Comparison of ENCODE assay signal across 8 cellular contexts in genomic region chr19:52335768-52336116, GRCh38. TPM values are rescaled to one million over a fixed set of nuclear protein-coding genes. Genes with fewer than 3 reads are reported as not detected.
A peak's percentile ranks its signal among the peaks of the same experiment; 100 is the strongest.
DNase-seq lines count a peak whose midpoint lies in the region; ATAC-seq and TF ChIP-seq lines count a peak whose summit lies in the region.

No MANE protein-coding gene starts in this region.

- no peaks in the 10 kb centered on the region for H3K27me3 Mint-ChIP-seq in activated CD4-positive, alpha-beta memory T cell treated with anti-CD3 and anti-CD28 coated beads, Interleukin-2, amount 10 ng/mL, durations not matched to agents 7 days and 5 days

- DNase-seq in activated CD4-positive, alpha-beta memory T cell treated with anti-CD3 and anti-CD28 coated beads, Interleukin-2, amount 10 ng/mL, durations not matched to agents 7 days and 5 days: no peak
- DNase-seq in hepatocyte (ENCODE audit: low spot score): no peak
- DNase-seq in stimulated activated effector memory CD8-positive, alpha-beta T cell treated with anti-CD3 and anti-CD28 coated beads, Interleukin-12 subunit alpha, Interleukin-12 subunit beta, amount 100 ng/mL, for 72 hours (ENCODE audit: low spot score in 2 of 2): no peak
- DNase-seq in NCI-H1105 (lab: John Stamatoyannopoulos, UW): no peak
- no peak for DNase-seq in NCI-H1694 (lab: John Stamatoyannopoulos, UW)

- peak overlapping the region; percentile 58 for H3K4me3 ChIP-seq in hepatocyte

- 62% methylated on average over 9 of the region's 9 CpGs for WGBS in hepatocyte (ENCODE audit: low lambda C conversion rate, missing lambda C conversion rate)

- no peaks in the 10 kb centered on the region for H3K36me3 ChIP-seq in hepatocyte (replicated peaks; ENCODE audit: insufficient read depth, low read depth)

- H3K9me2 ChIP-seq in hepatocyte (replicated peaks; ENCODE audit: insufficient read depth): no peaks in the 10 kb centered on the region

- peaks cover 16% of the 10 kb centered on the region for H3K9me3 ChIP-seq in hepatocyte (ENCODE audit: low read depth)

- H3K36me3 Mint-ChIP-seq in activated CD4-positive, alpha-beta memory T cell treated with anti-CD3 and anti-CD28 coated beads, Interleukin-2, amount 10 ng/mL, durations not matched to agents 7 days and 5 days (ENCODE audit: low read depth): peaks cover 43% of the 10 kb centered on the region
- H3K36me3 Mint-ChIP-seq in stimulated activated effector memory CD8-positive, alpha-beta T cell treated with anti-CD3 and anti-CD28 coated beads, Interleukin-12 subunit alpha, Interleukin-12 subunit beta, amount 100 ng/mL, for 72 hours: peaks cover 9% of the 10 kb centered on the region

- CTCF ChIA-PET in activated CD4-positive, alpha-beta memory T cell treated with anti-CD3 and anti-CD28 coated beads, Interleukin-2, amount 10 ng/mL, durations not matched to agents 7 days and 5 days (lab: Charles Lee): no interaction called here

- peak overlapping the region; percentile 86 for H3K4me2 ChIP-seq in hepatocyte

- peak overlapping the region; percentile 94 for H3K27ac ChIP-seq in hepatocyte

- peak; percentile 12 for ATAC-seq in GM21786 (IDR thresholded peaks at IDR 0.05; ENCODE audit: unreplicated experiment)
- ATAC-seq in stimulated activated effector memory CD8-positive, alpha-beta T cell treated with anti-CD3 and anti-CD28 coated beads, Interleukin-12 subunit alpha, Interleukin-12 subunit beta, amount 100 ng/mL, for 72 hours: peak; percentile 48
- no peak for ATAC-seq in GM19455 (IDR thresholded peaks at IDR 0.05; ENCODE audit: unreplicated experiment)
- ATAC-seq in GM21381 (IDR thresholded peaks at IDR 0.05; ENCODE audit: unreplicated experiment): no peak

- H3K4me1 ChIP-seq in hepatocyte (ENCODE audit: insufficient read depth): peaks cover 8% of the 10 kb centered on the region

- H3K4me1 Mint-ChIP-seq in activated CD4-positive, alpha-beta memory T cell treated with anti-CD3 and anti-CD28 coated beads, Interleukin-2, amount 10 ng/mL, durations not matched to agents 7 days and 5 days: peaks cover 15% of the 10 kb centered on the region
- peaks cover 11% of the 10 kb centered on the region for H3K4me1 Mint-ChIP-seq in stimulated activated effector memory CD8-positive, alpha-beta T cell treated with anti-CD3 and anti-CD28 coated beads, Interleukin-12 subunit alpha, Interleukin-12 subunit beta, amount 100 ng/mL, for 72 hours

- peaks cover 62% of the 10 kb centered on the region for H3K9me3 Mint-ChIP-seq in activated CD4-positive, alpha-beta memory T cell treated with anti-CD3 and anti-CD28 coated beads, Interleukin-2, amount 10 ng/mL, durations not matched to agents 7 days and 5 days
- peaks cover 27% of the 10 kb centered on the region for H3K9me3 Mint-ChIP-seq in stimulated activated effector memory CD8-positive, alpha-beta T cell treated with anti-CD3 and anti-CD28 coated beads, Interleukin-12 subunit alpha, Interleukin-12 subunit beta, amount 100 ng/mL, for 72 hours

- H4K20me1 ChIP-seq in hepatocyte (ENCODE audit: insufficient read depth, poor library complexity, severe bottlenecking): no peaks in the 10 kb centered on the region

- H2AFZ ChIP-seq in hepatocyte: peak overlapping the region; percentile 94

- H3K79me2 ChIP-seq in hepatocyte: peaks cover 9% of the 10 kb centered on the region

- TF ChIP-seq CTCF in hepatocyte (IDR thresholded peaks at IDR 0.05; ENCODE audit: poor library complexity): no peak

- H3K27me3 ChIP-seq in hepatocyte: no peaks in the 10 kb centered on the region

- peak overlapping the region; percentile 94 for H3K4me3 Mint-ChIP-seq in activated CD4-positive, alpha-beta memory T cell treated with anti-CD3 and anti-CD28 coated beads, Interleukin-2, amount 10 ng/mL, durations not matched to agents 7 days and 5 days
- H3K4me3 Mint-ChIP-seq in stimulated activated effector memory CD8-positive, alpha-beta T cell treated with anti-CD3 and anti-CD28 coated beads, Interleukin-12 subunit alpha, Interleukin-12 subunit beta, amount 100 ng/mL, for 72 hours: peak overlapping the region; percentile 86

- POLR2A ChIA-PET in activated CD4-positive, alpha-beta memory T cell treated with anti-CD3 and anti-CD28 coated beads, Interleukin-2, amount 10 ng/mL, durations not matched to agents 7 days and 5 days (lab: Charles Lee): interaction anchor here (1.0 to 1.5 kb wide), 3 partner anchors 10 to 34 kb away, joined by 3 to 7 read pairs (median 3); partner anchors contain the start of gene ZNF880

- peak overlapping the region; percentile 87 for H3K27ac Mint-ChIP-seq in activated CD4-positive, alpha-beta memory T cell treated with anti-CD3 and anti-CD28 coated beads, Interleukin-2, amount 10 ng/mL, durations not matched to agents 7 days and 5 days
- H3K27ac Mint-ChIP-seq in stimulated activated effector memory CD8-positive, alpha-beta T cell treated with anti-CD3 and anti-CD28 coated beads, Interleukin-12 subunit alpha, Interleukin-12 subunit beta, amount 100 ng/mL, for 72 hours: peak overlapping the region; percentile 96

RNA-seq across cellular contexts. Expression of gene ZNF610, which starts 0.3 kb away (rescaled TPM):
- total RNA-seq in activated CD4-positive, alpha-beta memory T cell treated with anti-CD3 and anti-CD28 coated beads, Interleukin-2, amount 10 ng/mL, durations not matched to agents 7 days and 5 days: 1 to 10 TPM; 1.2 to 1.4 TPM
- 4.1 and 5.7 TPM in 2 replicates for total RNA-seq in hepatocyte
- 4.7 and 5.3 TPM in 2 replicates for polyA plus RNA-seq in hepatocyte

RNA-seq across cellular contexts. Expression of gene ZNF880, which starts 34.0 kb away (rescaled TPM):
- total RNA-seq in activated CD4-positive, alpha-beta memory T cell treated with anti-CD3 and anti-CD28 coated beads, Interleukin-2, amount 10 ng/mL, durations not matched to agents 7 days and 5 days: 10 to 100 TPM; 15.5 to 15.9 TPM
- total RNA-seq in hepatocyte: 24.9 and 30.7 TPM in 2 replicates
- polyA plus RNA-seq in hepatocyte: 28.7 and 36.9 TPM in 2 replicates

RNA-seq across cellular contexts. Expression of gene ZNF480, which starts 38.8 kb away (rescaled TPM):
- 10 to 100 TPM; 12.4 to 14.0 TPM for total RNA-seq in activated CD4-positive, alpha-beta memory T cell treated with anti-CD3 and anti-CD28 coated beads, Interleukin-2, amount 10 ng/mL, durations not matched to agents 7 days and 5 days
- 8.7 and 10.5 TPM in 2 replicates for total RNA-seq in hepatocyte
- polyA plus RNA-seq in hepatocyte: 16.1 and 17.9 TPM in 2 replicates

Comparison
In these comparisons a context has a peak if more than half of its experiments do, and no peak if none do; other contexts are left out.
1. ATAC-seq: peak in GM21786 (single experiment) and stimulated activated effector memory CD8-positive, alpha-beta T cell treated with anti-CD3 and anti-CD28 coated beads, Interleukin-12 subunit alpha, Interleukin-12 subunit beta, amount 100 ng/mL, for 72 hours (single experiment); none in GM19455 (single experiment) and GM21381 (single experiment).